ENCODE assay signal across 8 cellular contexts in genomic region chr3:110314512-110315114, GRCh38.
A peak's percentile ranks its signal among the peaks of the same experiment; 100 is the strongest.
DNase-seq lines count a peak whose midpoint lies in the region; ATAC-seq and TF ChIP-seq lines count a peak whose summit lies in the region.

No MANE protein-coding gene starts in this region.

- H3K9me3 ChIP-seq in A673 (ENCODE audit: low read depth, low read length, poor library complexity, severe bottlenecking): no peaks in the 10 kb centered on the region

- POLR2A ChIA-PET in A673 (lab: Charles Lee; ENCODE audit: low non-redundant PET): interaction anchor here (0.6 kb wide), 1 partner anchor 30 kb away, joined by 3 read pairs; no protein-coding TSS in a partner anchor

- no peak overlapping the region for H3K27ac ChIP-seq in A673 (ENCODE audit: low read depth, low read length, poor library complexity, severe bottlenecking)

- intact Hi-C loops in A673 (cut with micrococcal nuclease; ENCODE audit: unreplicated experiment): loop anchor here (5.0 to 10.0 kb wide), 2 partner anchors 582 to 760 kb away; partner anchors contain the start of gene NECTIN3

- no peaks in the 10 kb centered on the region for H3K36me3 ChIP-seq in A673 (ENCODE audit: insufficient read depth, low read length, poor library complexity, severe bottlenecking)

- DNase-seq in A673 (ENCODE audit: low spot score) (peak; percentile 81), NCI-H146 (lab: John Stamatoyannopoulos, UW) (peak; percentile 56), UCSD-AML1 (lab: John Stamatoyannopoulos, UW; ENCODE audit: unreplicated experiment) (peak; percentile 8), T47D (ENCODE audit: low read depth in 1 of 2, low spot score in 1 of 2) (peak; percentile 7 to 81), kidney glomerular epithelial cell (lab: John Stamatoyannopoulos, UW) (peak; percentile 30)
- peak; percentile 30 to 33 for DNase-seq in stimulated activated CD4-positive, alpha-beta T cell treated with anti-CD3 and anti-CD28 coated beads, Interleukin-4, amount 100 ng/mL, for 4 hours

- in situ Hi-C loops in T47D (cut with HindIII; ENCODE audit: low pct_unique_long_range_greater_than_20kb, low sequenced_read_pairs): no loop called here

- peak; percentile 85 for TF ChIP-seq CTCF in A673 (conservative IDR thresholded peaks at IDR 0.05; ENCODE audit: low read depth, low read length)

- H3K4me3 ChIP-seq in A673 (ENCODE audit: low read depth, low read length, poor library complexity, severe bottlenecking): no peak overlapping the region

- no peaks in the 10 kb centered on the region for H3K27me3 ChIP-seq in A673 (replicated peaks; ENCODE audit: insufficient read depth, low read depth, low read length, poor library complexity)

- no TSS peak for BruUV-seq in A673 (replicated peaks; lab: Mats Ljungman, UMichigan)

- CTCF ChIA-PET in A673 (lab: Charles Lee): interaction anchor here (1.2 kb wide), 2 partner anchors 9 to 12 kb away, joined by 3 to 6 read pairs; no protein-coding TSS in a partner anchor

- peaks cover 25% of the 10 kb centered on the region for H3K4me1 ChIP-seq in A673 (ENCODE audit: insufficient read depth, low read length, poor library complexity, severe bottlenecking)

- ATAC-seq in GM18498 (IDR thresholded peaks at IDR 0.05; ENCODE audit: unreplicated experiment): peak; percentile 98
- peak; percentile 88 for ATAC-seq in HG02870 (IDR thresholded peaks at IDR 0.05; ENCODE audit: unreplicated experiment)

Comparison
In these comparisons a context has a peak if more than half of its experiments do, and no peak if none do; other contexts are left out.
1. DNase-seq: peak in every context shown above with its lines; median percentile 81 in A673; 56 in NCI-H146; 44 in T47D; 32 in stimulated activated CD4-positive, alpha-beta T cell treated with anti-CD3 and anti-CD28 coated beads, Interleukin-4, amount 100 ng/mL, for 4 hours; 30 in kidney glomerular epithelial cell; 8 in UCSD-AML1.